ENCODE assay signal across 14 cellular contexts in the genomic region with DNA sequence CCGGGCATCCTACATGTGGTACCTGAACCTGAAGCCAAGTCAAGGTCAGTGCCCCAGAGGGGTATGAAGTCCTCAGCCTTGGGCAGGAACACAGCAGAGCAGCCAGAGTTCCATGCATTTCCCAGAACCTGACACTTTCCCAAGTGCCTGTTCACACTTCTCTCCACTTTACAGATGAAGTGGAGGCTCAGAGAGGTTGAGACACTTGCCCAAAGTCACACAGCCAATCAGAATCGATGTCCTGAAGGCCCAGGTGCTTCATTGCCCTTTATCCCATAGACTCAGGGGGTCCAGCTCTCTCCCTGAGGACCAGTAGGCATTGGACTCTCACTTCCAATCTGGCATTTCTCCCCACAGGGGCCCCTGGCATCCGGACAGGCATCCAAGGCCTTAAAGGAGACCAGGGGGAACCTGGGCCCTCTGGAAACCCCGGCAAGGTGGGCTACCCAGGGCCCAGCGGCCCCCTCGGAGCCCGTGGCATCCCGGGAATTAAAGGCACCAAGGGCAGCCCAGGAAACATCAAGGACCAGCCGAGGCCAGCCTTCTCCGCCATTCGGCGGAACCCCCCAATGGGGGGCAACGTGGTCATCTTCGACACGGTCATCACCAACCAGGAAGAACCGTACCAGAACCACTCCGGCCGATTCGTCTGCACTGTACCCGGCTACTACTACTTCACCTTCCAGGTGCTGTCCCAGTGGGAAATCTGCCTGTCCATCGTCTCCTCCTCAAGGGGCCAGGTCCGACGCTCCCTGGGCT. TPM values are rescaled to one million over a fixed set of nuclear protein-coding genes. Genes with fewer than 3 reads are reported as not detected.
"Had no signal": no experiment of that assay in that cellular context is flagged by ENCODE, and none has a peak within 500 bp of the region (broad histone marks: within the 10 kb centered on the region; RNA-seq: fewer than 3 reads in every experiment).

No MANE protein-coding gene starts in this region.

- ATAC-seq: activated CD8-positive, alpha-beta T cell treated with anti-CD3 and anti-CD28 coated beads for 36 hours; naive thymus-derived CD8-positive, alpha-beta T cell; stimulated activated naive CD8-positive, alpha-beta T cell treated with anti-CD3 and anti-CD28 coated beads, Interleukin-15, Interleukin-2, amounts not matched to agents 100 U/mL and 50 U/mL, for 24 hours had no signal

- H3K9me3 ChIP-seq: esophagus squamous epithelium, testis had no signal

- DNase-seq: activated CD4-positive, alpha-beta T cell treated with anti-CD3 and anti-CD28 coated beads, Interleukin-2, amount 10 ng/mL, durations not matched to agents 24 days and 14 days; activated naive CD4-positive, alpha-beta T cell treated with Interleukin-2 at 50 U/mL for 16 hours; activated naive CD8-positive, alpha-beta T cell treated with anti-CD3 and anti-CD28 coated beads, Interleukin-2, amount 10 ng/mL, durations not matched to agents 7 days and 5 days; activated T-cell treated with anti-CD3 and anti-CD28 coated beads, Interleukin-2, amount 50 U/mL, for 24 hours; esophagus squamous epithelium; naive thymus-derived CD8-positive, alpha-beta T cell; stimulated activated CD4-positive, alpha-beta T cell treated with anti-CD3 and anti-CD28 coated beads, Interleukin-2, amount 100 ng/mL, for 24 hours; stimulated activated naive CD8-positive, alpha-beta T cell treated with anti-CD3 and anti-CD28 coated beads, Interleukin-15, Interleukin-2, amounts not matched to agents 100 U/mL and 50 U/mL, for 24 hours; T-helper 1 cell; T-helper 9 cell had no signal

- H3K4me3 Mint-ChIP-seq: activated CD4-positive, alpha-beta T cell treated with anti-CD3 and anti-CD28 coated beads, Interleukin-2, amount 10 ng/mL, durations not matched to agents 24 days and 14 days; activated CD8-positive, alpha-beta T cell treated with anti-CD3 and anti-CD28 coated beads for 36 hours; activated naive CD8-positive, alpha-beta T cell treated with anti-CD3 and anti-CD28 coated beads, Interleukin-2, amount 10 ng/mL, durations not matched to agents 7 days and 5 days; activated T-cell treated with anti-CD3 and anti-CD28 coated beads, Interleukin-2, amount 50 U/mL, for 24 hours; naive thymus-derived CD8-positive, alpha-beta T cell had no signal

- H3K27ac Mint-ChIP-seq: activated CD4-positive, alpha-beta T cell treated with anti-CD3 and anti-CD28 coated beads, Interleukin-2, amount 10 ng/mL, durations not matched to agents 24 days and 14 days; activated CD8-positive, alpha-beta T cell treated with anti-CD3 and anti-CD28 coated beads for 36 hours; activated naive CD8-positive, alpha-beta T cell treated with anti-CD3 and anti-CD28 coated beads, Interleukin-2, amount 10 ng/mL, durations not matched to agents 7 days and 5 days; activated T-cell treated with anti-CD3 and anti-CD28 coated beads, Interleukin-2, amount 50 U/mL, for 24 hours; activated T-helper 2 cell treated with anti-CD3 and anti-CD28 coated beads, Interferon-gamma antibody, Interleukin-2, Interleukin-4, amounts not matched to agents 10 μg/mL and 5 μg/mL and 100 μg/mL, durations not matched to agents 14 hours and 24 hours and 36 hours had no signal

- H3K9me3 Mint-ChIP-seq: activated CD4-positive, alpha-beta T cell treated with anti-CD3 and anti-CD28 coated beads, Interleukin-2, amount 10 ng/mL, durations not matched to agents 24 days and 14 days; activated CD8-positive, alpha-beta T cell treated with anti-CD3 and anti-CD28 coated beads for 36 hours; activated naive CD8-positive, alpha-beta T cell treated with anti-CD3 and anti-CD28 coated beads, Interleukin-2, amount 10 ng/mL, durations not matched to agents 7 days and 5 days; activated T-cell treated with anti-CD3 and anti-CD28 coated beads, Interleukin-2, amount 50 U/mL, for 24 hours; activated T-helper 2 cell treated with anti-CD3 and anti-CD28 coated beads, Interferon-gamma antibody, Interleukin-2, Interleukin-4, amounts not matched to agents 10 μg/mL and 5 μg/mL and 100 μg/mL, durations not matched to agents 14 hours and 24 hours and 36 hours; naive thymus-derived CD8-positive, alpha-beta T cell had no signal

- H3K36me3 Mint-ChIP-seq: activated naive CD8-positive, alpha-beta T cell treated with anti-CD3 and anti-CD28 coated beads, Interleukin-2, amount 10 ng/mL, durations not matched to agents 7 days and 5 days; naive thymus-derived CD8-positive, alpha-beta T cell had no signal

- H3K27ac ChIP-seq: testis had no signal

- H3K27me3 ChIP-seq: testis had no signal

- H3K4me1 ChIP-seq: testis had no signal

- H3K4me1 Mint-ChIP-seq: activated CD4-positive, alpha-beta T cell treated with anti-CD3 and anti-CD28 coated beads, Interleukin-2, amount 10 ng/mL, durations not matched to agents 24 days and 14 days; activated naive CD8-positive, alpha-beta T cell treated with anti-CD3 and anti-CD28 coated beads, Interleukin-2, amount 10 ng/mL, durations not matched to agents 7 days and 5 days had no signal

- H3K36me3 ChIP-seq: esophagus squamous epithelium had no signal

RNA-seq across cellular contexts. Expression of a gene that starts 2.2 kb away (rescaled TPM):
- total RNA-seq: activated CD4-positive, alpha-beta T cell treated with anti-CD3 and anti-CD28 coated beads, Interleukin-2, amount 10 ng/mL, durations not matched to agents 24 days and 14 days; activated CD8-positive, alpha-beta T cell treated with anti-CD3 and anti-CD28 coated beads for 36 hours; activated T-helper 2 cell treated with anti-CD3 and anti-CD28 coated beads, Interferon-gamma antibody, Interleukin-2, Interleukin-4, amounts not matched to agents 10 μg/mL and 5 μg/mL and 100 μg/mL, durations not matched to agents 14 hours and 24 hours and 36 hours; renal cortical epithelial cell had no signal
- polyA plus RNA-seq: naive thymus-derived CD8-positive, alpha-beta T cell had no signal

RNA-seq across cellular contexts. Expression of a gene that starts 4.8 kb away (rescaled TPM):
- total RNA-seq: activated CD4-positive, alpha-beta T cell treated with anti-CD3 and anti-CD28 coated beads, Interleukin-2, amount 10 ng/mL, durations not matched to agents 24 days and 14 days; activated CD8-positive, alpha-beta T cell treated with anti-CD3 and anti-CD28 coated beads for 36 hours; activated T-helper 2 cell treated with anti-CD3 and anti-CD28 coated beads, Interferon-gamma antibody, Interleukin-2, Interleukin-4, amounts not matched to agents 10 μg/mL and 5 μg/mL and 100 μg/mL, durations not matched to agents 14 hours and 24 hours and 36 hours; renal cortical epithelial cell had no signal
- polyA plus RNA-seq: naive thymus-derived CD8-positive, alpha-beta T cell had no signal

RNA-seq across cellular contexts. Expression of a gene that starts 14.4 kb away (rescaled TPM):
- total RNA-seq: activated CD4-positive, alpha-beta T cell treated with anti-CD3 and anti-CD28 coated beads, Interleukin-2, amount 10 ng/mL, durations not matched to agents 24 days and 14 days; activated CD8-positive, alpha-beta T cell treated with anti-CD3 and anti-CD28 coated beads for 36 hours; activated T-helper 2 cell treated with anti-CD3 and anti-CD28 coated beads, Interferon-gamma antibody, Interleukin-2, Interleukin-4, amounts not matched to agents 10 μg/mL and 5 μg/mL and 100 μg/mL, durations not matched to agents 14 hours and 24 hours and 36 hours; naive thymus-derived CD8-positive, alpha-beta T cell; renal cortical epithelial cell had no signal
- polyA plus RNA-seq: naive thymus-derived CD8-positive, alpha-beta T cell had no signal
